In the genomic region with DNA sequence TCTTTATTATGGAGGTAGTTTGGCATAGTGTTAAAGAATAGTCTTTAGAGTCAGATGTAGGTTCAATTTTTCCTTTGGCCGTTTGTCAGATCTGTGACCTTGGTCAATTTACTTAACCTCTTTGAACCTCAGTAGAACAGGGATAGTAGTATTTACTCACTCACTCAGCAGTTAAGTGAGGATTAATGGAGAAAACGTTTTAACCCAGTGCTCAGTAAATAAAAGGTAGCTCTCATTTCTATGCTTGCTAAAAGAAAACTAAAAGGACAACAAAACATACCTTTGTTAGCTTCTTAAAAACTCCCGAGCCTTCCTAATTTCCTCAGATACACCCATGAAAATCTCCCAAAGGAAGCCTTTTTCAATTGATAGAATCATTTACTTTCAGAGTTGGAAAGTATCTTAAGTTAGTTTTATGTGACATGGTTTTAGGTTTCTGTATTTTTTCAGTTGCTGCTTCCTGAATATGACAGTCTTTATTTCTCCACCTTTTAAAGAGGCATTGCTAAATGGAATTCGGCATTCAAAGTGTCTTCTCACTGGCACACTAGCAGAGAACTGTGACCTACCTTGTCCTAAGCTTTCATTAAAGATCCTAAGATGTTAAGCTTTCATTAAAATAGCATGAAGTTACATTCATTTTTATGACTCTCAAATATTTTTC, we compare ENCODE assay signal across 1 cellular context.
TF ChIP-seq lines count a peak whose summit lies in the region.

No MANE protein-coding gene starts in this region.

TF ChIP-seq in HepG2, 621 proteins besides CTCF, POLR2A, EP300 and RAD21 (continued from another document and continues in another):
- TF ChIP-seq ZNF503 (CRISPR knock-in tag; IDR thresholded peaks at IDR 0.05) (peak; percentile 92), FOXO1 (CRISPR knock-in tag; IDR thresholded peaks at IDR 0.05) (peak; percentile 58; the same call in 1 of the 2 replicates), ZBTB44 (CRISPR knock-in tag; IDR thresholded peaks at IDR 0.05) (no peak), NONO (IDR thresholded peaks at IDR 0.05) (no peak), NONO (CRISPR knock-in tag; conservative IDR thresholded peaks at IDR 0.05) (peak; percentile 49; the same call in 1 of the 2 replicates), ASH2L (IDR thresholded peaks at IDR 0.05; ENCODE audit: insufficient read length, low read depth, low read length) (peak; percentile 79), AGO1 (IDR thresholded peaks at IDR 0.05; ENCODE audit: low read depth, low read length, poor library complexity, severe bottlenecking) (no peak), ZNF12 (CRISPR knock-in tag; IDR thresholded peaks at IDR 0.05) (no peak), PCBP1 (IDR thresholded peaks at IDR 0.05; ENCODE audit: borderline replicate concordance, low read depth, low read length) (no peak), RNF219 (CRISPR knock-in tag; IDR thresholded peaks at IDR 0.05) (no peak), ZNF569 (CRISPR knock-in tag; IDR thresholded peaks at IDR 0.05; ENCODE audit: borderline replicate concordance) (no peak), ZNF264 (CRISPR knock-in tag; IDR thresholded peaks at IDR 0.05) (0 out of 2 replicates have a peak, but pooled peaks have one; percentile 21), ZMYM2 (CRISPR knock-in tag; IDR thresholded peaks at IDR 0.05) (no peak), SSRP1 (CRISPR knock-in tag; IDR thresholded peaks at IDR 0.05) (no peak), ZNF737 (CRISPR knock-in tag; IDR thresholded peaks at IDR 0.05; ENCODE audit: borderline replicate concordance) (no peak), BRCA1 (CRISPR knock-in tag; IDR thresholded peaks at IDR 0.05) (no peak), ZNF143 (CRISPR knock-in tag; IDR thresholded peaks at IDR 0.05) (no peak), HNRNPK (IDR thresholded peaks at IDR 0.05; ENCODE audit: low read depth, low read length, poor library complexity, severe bottlenecking) (no peak), HIVEP1 (CRISPR knock-in tag; IDR thresholded peaks at IDR 0.05) (no peak), TSC22D2 (CRISPR knock-in tag; IDR thresholded peaks at IDR 0.05; ENCODE audit: borderline replicate concordance) (no peak), ZNF619 (CRISPR knock-in tag; IDR thresholded peaks at IDR 0.05) (no peak), LCORL (IDR thresholded peaks at IDR 0.05) (no peak), LCORL (CRISPR knock-in tag; IDR thresholded peaks at IDR 0.05) (no peak), ZNF431 (CRISPR knock-in tag; IDR thresholded peaks at IDR 0.05; ENCODE audit: borderline replicate concordance, low read depth) (no peak), TEAD3 (CRISPR knock-in tag; optimal IDR thresholded peaks at IDR 0.05; ENCODE audit: borderline replicate concordance) (peak; percentile 49), CCAR2 (optimal IDR thresholded peaks at IDR 0.05; ENCODE audit: low read depth, low read length) (no peak), NCOR1 (IDR thresholded peaks at IDR 0.05; ENCODE audit: borderline replicate concordance, low read length) (peak; percentile 70; the same call in 1 of the 2 replicates), ZNF430 (CRISPR knock-in tag; IDR thresholded peaks at IDR 0.05) (no peak), STAT5B (CRISPR knock-in tag; IDR thresholded peaks at IDR 0.05) (no peak)
- TF ChIP-seq, protein P1, sequence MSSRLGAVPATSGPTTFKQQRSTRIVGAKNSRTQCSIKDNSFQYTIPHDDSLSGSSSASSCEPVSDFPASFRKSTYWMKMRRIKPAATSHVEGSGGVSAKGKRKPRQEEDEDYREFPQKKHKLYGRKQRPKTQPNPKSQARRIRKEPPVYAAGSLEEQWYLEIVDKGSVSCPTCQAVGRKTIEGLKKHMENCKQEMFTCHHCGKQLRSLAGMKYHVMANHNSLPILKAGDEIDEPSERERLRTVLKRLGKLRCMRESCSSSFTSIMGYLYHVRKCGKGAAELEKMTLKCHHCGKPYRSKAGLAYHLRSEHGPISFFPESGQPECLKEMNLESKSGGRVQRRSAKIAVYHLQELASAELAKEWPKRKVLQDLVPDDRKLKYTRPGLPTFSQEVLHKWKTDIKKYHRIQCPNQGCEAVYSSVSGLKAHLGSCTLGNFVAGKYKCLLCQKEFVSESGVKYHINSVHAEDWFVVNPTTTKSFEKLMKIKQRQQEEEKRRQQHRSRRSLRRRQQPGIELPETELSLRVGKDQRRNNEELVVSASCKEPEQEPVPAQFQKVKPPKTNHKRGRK (CRISPR knock-in tag; IDR thresholded peaks at IDR 0.05) = no peak
- TF ChIP-seq, protein P2, sequence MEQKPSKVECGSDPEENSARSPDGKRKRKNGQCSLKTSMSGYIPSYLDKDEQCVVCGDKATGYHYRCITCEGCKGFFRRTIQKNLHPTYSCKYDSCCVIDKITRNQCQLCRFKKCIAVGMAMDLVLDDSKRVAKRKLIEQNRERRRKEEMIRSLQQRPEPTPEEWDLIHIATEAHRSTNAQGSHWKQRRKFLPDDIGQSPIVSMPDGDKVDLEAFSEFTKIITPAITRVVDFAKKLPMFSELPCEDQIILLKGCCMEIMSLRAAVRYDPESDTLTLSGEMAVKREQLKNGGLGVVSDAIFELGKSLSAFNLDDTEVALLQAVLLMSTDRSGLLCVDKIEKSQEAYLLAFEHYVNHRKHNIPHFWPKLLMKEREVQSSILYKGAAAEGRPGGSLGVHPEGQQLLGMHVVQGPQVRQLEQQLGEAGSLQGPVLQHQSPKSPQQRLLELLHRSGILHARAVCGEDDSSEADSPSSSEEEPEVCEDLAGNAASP (CRISPR knock-in tag; IDR thresholded peaks at IDR 0.05; ENCODE audit: borderline replicate concordance) = peak; percentile 88
- TF ChIP-seq, protein P3, sequence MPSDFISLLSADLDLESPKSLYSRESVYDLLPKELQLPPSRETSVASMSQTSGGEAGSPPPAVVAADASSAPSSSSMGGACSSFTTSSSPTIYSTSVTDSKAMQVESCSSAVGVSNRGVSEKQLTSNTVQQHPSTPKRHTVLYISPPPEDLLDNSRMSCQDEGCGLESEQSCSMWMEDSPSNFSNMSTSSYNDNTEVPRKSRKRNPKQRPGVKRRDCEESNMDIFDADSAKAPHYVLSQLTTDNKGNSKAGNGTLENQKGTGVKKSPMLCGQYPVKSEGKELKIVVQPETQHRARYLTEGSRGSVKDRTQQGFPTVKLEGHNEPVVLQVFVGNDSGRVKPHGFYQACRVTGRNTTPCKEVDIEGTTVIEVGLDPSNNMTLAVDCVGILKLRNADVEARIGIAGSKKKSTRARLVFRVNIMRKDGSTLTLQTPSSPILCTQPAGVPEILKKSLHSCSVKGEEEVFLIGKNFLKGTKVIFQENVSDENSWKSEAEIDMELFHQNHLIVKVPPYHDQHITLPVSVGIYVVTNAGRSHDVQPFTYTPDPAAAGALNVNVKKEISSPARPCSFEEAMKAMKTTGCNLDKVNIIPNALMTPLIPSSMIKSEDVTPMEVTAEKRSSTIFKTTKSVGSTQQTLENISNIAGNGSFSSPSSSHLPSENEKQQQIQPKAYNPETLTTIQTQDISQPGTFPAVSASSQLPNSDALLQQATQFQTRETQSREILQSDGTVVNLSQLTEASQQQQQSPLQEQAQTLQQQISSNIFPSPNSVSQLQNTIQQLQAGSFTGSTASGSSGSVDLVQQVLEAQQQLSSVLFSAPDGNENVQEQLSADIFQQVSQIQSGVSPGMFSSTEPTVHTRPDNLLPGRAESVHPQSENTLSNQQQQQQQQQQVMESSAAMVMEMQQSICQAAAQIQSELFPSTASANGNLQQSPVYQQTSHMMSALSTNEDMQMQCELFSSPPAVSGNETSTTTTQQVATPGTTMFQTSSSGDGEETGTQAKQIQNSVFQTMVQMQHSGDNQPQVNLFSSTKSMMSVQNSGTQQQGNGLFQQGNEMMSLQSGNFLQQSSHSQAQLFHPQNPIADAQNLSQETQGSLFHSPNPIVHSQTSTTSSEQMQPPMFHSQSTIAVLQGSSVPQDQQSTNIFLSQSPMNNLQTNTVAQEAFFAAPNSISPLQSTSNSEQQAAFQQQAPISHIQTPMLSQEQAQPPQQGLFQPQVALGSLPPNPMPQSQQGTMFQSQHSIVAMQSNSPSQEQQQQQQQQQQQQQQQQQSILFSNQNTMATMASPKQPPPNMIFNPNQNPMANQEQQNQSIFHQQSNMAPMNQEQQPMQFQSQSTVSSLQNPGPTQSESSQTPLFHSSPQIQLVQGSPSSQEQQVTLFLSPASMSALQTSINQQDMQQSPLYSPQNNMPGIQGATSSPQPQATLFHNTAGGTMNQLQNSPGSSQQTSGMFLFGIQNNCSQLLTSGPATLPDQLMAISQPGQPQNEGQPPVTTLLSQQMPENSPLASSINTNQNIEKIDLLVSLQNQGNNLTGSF (CRISPR knock-in tag; IDR thresholded peaks at IDR 0.05) = no peak
- TF ChIP-seq, protein P4, sequence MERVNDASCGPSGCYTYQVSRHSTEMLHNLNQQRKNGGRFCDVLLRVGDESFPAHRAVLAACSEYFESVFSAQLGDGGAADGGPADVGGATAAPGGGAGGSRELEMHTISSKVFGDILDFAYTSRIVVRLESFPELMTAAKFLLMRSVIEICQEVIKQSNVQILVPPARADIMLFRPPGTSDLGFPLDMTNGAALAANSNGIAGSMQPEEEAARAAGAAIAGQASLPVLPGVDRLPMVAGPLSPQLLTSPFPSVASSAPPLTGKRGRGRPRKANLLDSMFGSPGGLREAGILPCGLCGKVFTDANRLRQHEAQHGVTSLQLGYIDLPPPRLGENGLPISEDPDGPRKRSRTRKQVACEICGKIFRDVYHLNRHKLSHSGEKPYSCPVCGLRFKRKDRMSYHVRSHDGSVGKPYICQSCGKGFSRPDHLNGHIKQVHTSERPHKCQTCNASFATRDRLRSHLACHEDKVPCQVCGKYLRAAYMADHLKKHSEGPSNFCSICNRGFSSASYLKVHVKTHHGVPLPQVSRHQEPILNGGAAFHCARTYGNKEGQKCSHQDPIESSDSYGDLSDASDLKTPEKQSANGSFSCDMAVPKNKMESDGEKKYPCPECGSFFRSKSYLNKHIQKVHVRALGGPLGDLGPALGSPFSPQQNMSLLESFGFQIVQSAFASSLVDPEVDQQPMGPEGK (CRISPR knock-in tag; IDR thresholded peaks at IDR 0.05) = no peak
- TF ChIP-seq, protein P5, sequence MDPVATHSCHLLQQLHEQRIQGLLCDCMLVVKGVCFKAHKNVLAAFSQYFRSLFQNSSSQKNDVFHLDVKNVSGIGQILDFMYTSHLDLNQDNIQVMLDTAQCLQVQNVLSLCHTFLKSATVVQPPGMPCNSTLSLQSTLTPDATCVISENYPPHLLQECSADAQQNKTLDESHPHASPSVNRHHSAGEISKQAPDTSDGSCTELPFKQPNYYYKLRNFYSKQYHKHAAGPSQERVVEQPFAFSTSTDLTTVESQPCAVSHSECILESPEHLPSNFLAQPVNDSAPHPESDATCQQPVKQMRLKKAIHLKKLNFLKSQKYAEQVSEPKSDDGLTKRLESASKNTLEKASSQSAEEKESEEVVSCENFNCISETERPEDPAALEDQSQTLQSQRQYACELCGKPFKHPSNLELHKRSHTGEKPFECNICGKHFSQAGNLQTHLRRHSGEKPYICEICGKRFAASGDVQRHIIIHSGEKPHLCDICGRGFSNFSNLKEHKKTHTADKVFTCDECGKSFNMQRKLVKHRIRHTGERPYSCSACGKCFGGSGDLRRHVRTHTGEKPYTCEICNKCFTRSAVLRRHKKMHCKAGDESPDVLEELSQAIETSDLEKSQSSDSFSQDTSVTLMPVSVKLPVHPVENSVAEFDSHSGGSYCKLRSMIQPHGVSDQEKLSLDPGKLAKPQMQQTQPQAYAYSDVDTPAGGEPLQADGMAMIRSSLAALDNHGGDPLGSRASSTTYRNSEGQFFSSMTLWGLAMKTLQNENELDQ (CRISPR knock-in tag; IDR thresholded peaks at IDR 0.05; ENCODE audit: borderline replicate concordance) = no peak
